23 cellular contexts compared by ENCODE assay signal in the genomic region with DNA sequence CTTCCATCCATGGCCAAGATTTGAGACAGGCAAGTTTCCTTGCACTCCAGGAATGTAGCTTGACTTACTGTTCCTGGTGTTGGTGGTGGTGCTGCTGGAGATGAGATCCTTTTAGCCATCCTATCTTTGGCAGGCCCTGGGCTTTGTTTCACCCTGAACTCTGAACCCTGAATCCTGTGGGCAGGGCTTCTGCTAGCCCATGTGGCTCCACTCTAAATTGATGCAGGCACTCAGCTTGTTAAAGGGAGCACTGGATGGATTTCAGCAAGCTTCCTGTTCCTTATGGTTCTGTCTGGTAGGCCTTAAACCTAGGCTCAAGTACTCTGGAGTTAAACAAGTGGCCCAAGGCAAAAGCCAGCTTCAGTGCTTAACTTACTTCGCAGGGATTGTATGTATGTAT.
DNase-seq lines count a peak whose midpoint lies in the region; ATAC-seq, FAIRE-seq and TF ChIP-seq lines count a peak whose summit lies in the region.
"Had no signal": no experiment of that assay in that cellular context is flagged by ENCODE, and none has a peak within 500 bp of the region (broad histone marks: within the 10 kb centered on the region; RNA-seq: fewer than 3 reads in every experiment).

No MANE protein-coding gene starts in this region.

- WGBS in HepG2 (ENCODE audit: low lambda C conversion rate): 71% methylated on average over 1 of the region's 1 CpG
- WGBS in right lobe of liver (ENCODE audit: insufficient coverage, low coverage, low lambda C conversion rate, missing lambda C conversion rate): 80% methylated on average over 1 of the region's 1 CpG
- 96 to 100% methylated on average over 1 of the region's 1 CpG for WGBS in transverse colon (ENCODE audit: low coverage in 1 of 2), 2 donors

- TF ChIP-seq CTCF in HepG2 (CRISPR knock-in tag; IDR thresholded peaks at IDR 0.05) (no peak), right lobe of liver (IDR thresholded peaks at IDR 0.05) (no peak), neural progenitor cell (IDR thresholded peaks at IDR 0.05) (no peak), transverse colon (IDR thresholded peaks at IDR 0.05) (no peak)

- TF ChIP-seq RAD21 in HepG2 (CRISPR knock-in tag; IDR thresholded peaks at IDR 0.05): no peak

- H2AFZ ChIP-seq in HepG2 (ENCODE audit: low read length) (no peak overlapping the region), neural progenitor cell (replicated peaks) (peak overlapping the region; percentile 61)

- H3K9me3 ChIP-seq in HepG2 (ENCODE audit: low read length) (no peaks in the 10 kb centered on the region), right lobe of liver (no peaks in the 10 kb centered on the region), neural progenitor cell (ENCODE audit: low read depth) (no peaks in the 10 kb centered on the region), transverse colon (no peaks in the 10 kb centered on the region)
- H3K9me3 ChIP-seq: BLaER1 had no signal

- H3F3A ChIP-seq in neural progenitor cell (ENCODE audit: low read depth): peaks cover 2% of the 10 kb centered on the region

- H3K4me3 Mint-ChIP-seq in neural progenitor cell: no peak overlapping the region
- H3K4me3 Mint-ChIP-seq in stimulated activated memory B cell treated with anti-CD40 and anti-IgM and Interleukin-4, amounts not matched to agents 10 μg/mL and 1 μg/mL and 100 μg/mL, for 72 hours: no peak overlapping the region
- H3K4me3 Mint-ChIP-seq: B cell; CD4-positive, alpha-beta T cell; CD8-positive, alpha-beta memory T cell had no signal

- intact Hi-C loops in HepG2 (cut with micrococcal nuclease; ENCODE audit: unreplicated experiment) (no loop called here), right lobe of liver (cut with DNase I) (no loop called here), transverse colon (cut with DNase I; ENCODE audit: low total_unique reads) (loop anchor here (5.0 kb wide), 1 partner anchor 1863 kb away; no protein-coding TSS in a partner anchor)

- H3K9me3 Mint-ChIP-seq in neural progenitor cell: no peaks in the 10 kb centered on the region
- H3K9me3 Mint-ChIP-seq in stimulated activated memory B cell treated with anti-CD40 and anti-IgM and Interleukin-4, amounts not matched to agents 10 μg/mL and 1 μg/mL and 100 μg/mL, for 72 hours: no peaks in the 10 kb centered on the region
- H3K9me3 Mint-ChIP-seq: CD4-positive, alpha-beta T cell; CD8-positive, alpha-beta memory T cell had no signal

- in situ Hi-C loops in HepG2 (cut with HindIII; ENCODE audit: extremely low pct_ligation_motif_present, low pct_unique_long_range_greater_than_20kb) (no loop called here), transverse colon (cut with MboI; ENCODE audit: low pct_ligation_motif_present in 1 of 4, low pct_unique_long_range_greater_than_20kb in 1 of 4, low sequenced_read_pairs in 3 of 4) (no loop called here)

- H3K36me3 ChIP-seq in HepG2 (replicated peaks in 1 of 2; ENCODE audit: control insufficient read depth in 1 of 2, insufficient read depth in 2 of 2, low read length in 2 of 2) (no peaks in the 10 kb centered on the region), right lobe of liver (no peaks in the 10 kb centered on the region), neural progenitor cell (no peaks in the 10 kb centered on the region), transverse colon (no peaks in the 10 kb centered on the region)
- H3K36me3 ChIP-seq: BLaER1 had no signal

- no peaks in the 10 kb centered on the region for H3K27me3 ChIP-seq in HepG2 (ENCODE audit: control insufficient read depth in 1 of 2, insufficient read depth in 2 of 2, low read length in 2 of 2)
- no peaks in the 10 kb centered on the region for H3K27me3 ChIP-seq in right lobe of liver
- no peaks in the 10 kb centered on the region for H3K27me3 ChIP-seq in neural progenitor cell
- no peaks in the 10 kb centered on the region for H3K27me3 ChIP-seq in transverse colon
- H3K27me3 ChIP-seq: BLaER1 had no signal

- BruUV-seq in HepG2 (replicated peaks; lab: Mats Ljungman, UMichigan): no TSS peak

- no peaks in the 10 kb centered on the region for H3K79me2 ChIP-seq in HepG2 (ENCODE audit: insufficient read depth, low read length)
- H3K79me2 ChIP-seq in neural progenitor cell (ENCODE audit: low read depth): no peaks in the 10 kb centered on the region

- no peak for TF ChIP-seq POLR2A in HepG2 (IDR thresholded peaks at IDR 0.05; ENCODE audit: insufficient read depth in 1 of 2, low read depth in 2 of 2, low read length in 2 of 2)
- TF ChIP-seq POLR2A in right lobe of liver (IDR thresholded peaks at IDR 0.05): no peak
- no peak for TF ChIP-seq POLR2A in transverse colon (IDR thresholded peaks at IDR 0.05)

- H3K27ac ChIP-seq in HepG2 (ENCODE audit: extremely low read length, insufficient read depth, low read length) (no peak overlapping the region), right lobe of liver (no peak overlapping the region), neural progenitor cell (no peak overlapping the region), transverse colon (no peak overlapping the region)
- H3K27ac ChIP-seq: 22Rv1, BLaER1, C4-2B had no signal

- no peaks in the 10 kb centered on the region for H3K4me1 ChIP-seq in HepG2 (ENCODE audit: insufficient read depth, low read length)
- no peaks in the 10 kb centered on the region for H3K4me1 ChIP-seq in right lobe of liver
- peaks cover 13% of the 10 kb centered on the region for H3K4me1 ChIP-seq in neural progenitor cell
- H3K4me1 ChIP-seq in transverse colon: no peaks in the 10 kb centered on the region

- H3K27me3 Mint-ChIP-seq in neural progenitor cell (ENCODE audit: insufficient read depth, low read depth): no peaks in the 10 kb centered on the region
- peaks cover 22% of the 10 kb centered on the region for H3K27me3 Mint-ChIP-seq in stimulated activated memory B cell treated with anti-CD40 and anti-IgM and Interleukin-4, amounts not matched to agents 10 μg/mL and 1 μg/mL and 100 μg/mL, for 72 hours
- H3K27me3 Mint-ChIP-seq: CD4-positive, alpha-beta T cell had no signal

- DNase-seq in HepG2 (ENCODE audit: low spot score): no peak
- DNase-seq in right lobe of liver: no peak
- no peak for DNase-seq in neural progenitor cell (ENCODE audit: low spot score)
- DNase-seq in CD1c-positive myeloid dendritic cell (ENCODE audit: extremely low spot score): no peak
- no peak for DNase-seq in transverse colon
- DNase-seq: CD4-positive, alpha-beta T cell; CD8-positive, alpha-beta memory T cell; DMS 273 treated with DMSO at 0.1 percent for 48 hours; DMS79; EL; GDM1; GOT3; H7; HCEC 1CT had no signal

- POLR2A ChIA-PET in HepG2 (lab: Yijun Ruan, JAX): no interaction called here

- H3K4me2 ChIP-seq in HepG2 (ENCODE audit: low read depth, low read length) (no peak overlapping the region), neural progenitor cell (no peak overlapping the region)
- H3K4me2 ChIP-seq: BLaER1 had no signal

- H3K27ac Mint-ChIP-seq in neural progenitor cell: no peak overlapping the region
- no peak overlapping the region for H3K27ac Mint-ChIP-seq in stimulated activated memory B cell treated with anti-CD40 and anti-IgM and Interleukin-4, amounts not matched to agents 10 μg/mL and 1 μg/mL and 100 μg/mL, for 72 hours
- H3K27ac Mint-ChIP-seq: B cell; CD4-positive, alpha-beta T cell; CD8-positive, alpha-beta memory T cell had no signal

- H4K20me1 ChIP-seq in HepG2 (ENCODE audit: insufficient read depth, low read length) (no peaks in the 10 kb centered on the region), neural progenitor cell (ENCODE audit: low read depth) (no peaks in the 10 kb centered on the region)
- H4K20me1 ChIP-seq: BLaER1 had no signal

- no peak; the same call in 2 of the 3 replicates for ATAC-seq in HepG2
- no peak for ATAC-seq in right lobe of liver
- ATAC-seq in stimulated activated memory B cell treated with anti-CD40 and anti-IgM and Interleukin-4, amounts not matched to agents 10 μg/mL and 1 μg/mL and 100 μg/mL, for 72 hours: peak; percentile 12
- ATAC-seq in GM18511 (IDR thresholded peaks at IDR 0.05; ENCODE audit: unreplicated experiment): no peak

- CTCF ChIA-PET in HepG2 (lab: Yijun Ruan, JAX; ENCODE audit: low intra/inter-chr PET ratio, low total read pairs): no interaction called here

- FAIRE-seq in HepG2 (lab: Jason Lieb, UNC): no peak
- FAIRE-seq: A204.1, D721Med, GM12891 had no signal

- peaks cover 4% of the 10 kb centered on the region for H3K4me1 Mint-ChIP-seq in neural progenitor cell
- no peaks in the 10 kb centered on the region for H3K4me1 Mint-ChIP-seq in stimulated activated memory B cell treated with anti-CD40 and anti-IgM and Interleukin-4, amounts not matched to agents 10 μg/mL and 1 μg/mL and 100 μg/mL, for 72 hours
- H3K4me1 Mint-ChIP-seq: B cell; CD8-positive, alpha-beta memory T cell had no signal

- H3K9ac ChIP-seq in HepG2 (ENCODE audit: insufficient read depth, low read depth, low read length) (no peak overlapping the region), neural progenitor cell (no peak overlapping the region)
- H3K9ac ChIP-seq: BLaER1 had no signal

- H3K36me3 Mint-ChIP-seq in neural progenitor cell: no peaks in the 10 kb centered on the region
- H3K36me3 Mint-ChIP-seq in stimulated activated memory B cell treated with anti-CD40 and anti-IgM and Interleukin-4, amounts not matched to agents 10 μg/mL and 1 μg/mL and 100 μg/mL, for 72 hours: no peaks in the 10 kb centered on the region
- H3K36me3 Mint-ChIP-seq: CD8-positive, alpha-beta memory T cell had no signal

- no peak for TF ChIP-seq EP300 in HepG2 (IDR thresholded peaks at IDR 0.05; ENCODE audit: low read depth in 2 of 2, low read length in 2 of 2)
- TF ChIP-seq EP300 in HepG2 (CRISPR knock-in tag; IDR thresholded peaks at IDR 0.05; ENCODE audit: borderline replicate concordance): no peak
- TF ChIP-seq EP300 in transverse colon (IDR thresholded peaks at IDR 0.05; ENCODE audit: low read depth): no peak

- no peak overlapping the region for H3K4me3 ChIP-seq in HepG2 (replicated peaks in 1 of 3; ENCODE audit: insufficient read depth in 1 of 3, low read depth in 2 of 3, low read length in 3 of 3)
- no peak overlapping the region for H3K4me3 ChIP-seq in right lobe of liver
- no peak overlapping the region for H3K4me3 ChIP-seq in neural progenitor cell
- no peak overlapping the region for H3K4me3 ChIP-seq in transverse colon
- H3K4me3 ChIP-seq: BLaER1 had no signal

TF ChIP-seq in HepG2, 621 proteins besides CTCF, POLR2A, EP300 and RAD21:
- TF ChIP-seq EHMT2 (IDR thresholded peaks at IDR 0.05; ENCODE audit: borderline replicate concordance, low read depth, low read length) (no peak), HNF4A (CRISPR knock-in tag; IDR thresholded peaks at IDR 0.05) (0 out of 2 replicates have a peak, but pooled peaks have one; percentile 11)
TF ChIP-seq in HepG2: peak in this region for 1.
